1 cellular context compared by ENCODE assay signal in the genomic region with DNA sequence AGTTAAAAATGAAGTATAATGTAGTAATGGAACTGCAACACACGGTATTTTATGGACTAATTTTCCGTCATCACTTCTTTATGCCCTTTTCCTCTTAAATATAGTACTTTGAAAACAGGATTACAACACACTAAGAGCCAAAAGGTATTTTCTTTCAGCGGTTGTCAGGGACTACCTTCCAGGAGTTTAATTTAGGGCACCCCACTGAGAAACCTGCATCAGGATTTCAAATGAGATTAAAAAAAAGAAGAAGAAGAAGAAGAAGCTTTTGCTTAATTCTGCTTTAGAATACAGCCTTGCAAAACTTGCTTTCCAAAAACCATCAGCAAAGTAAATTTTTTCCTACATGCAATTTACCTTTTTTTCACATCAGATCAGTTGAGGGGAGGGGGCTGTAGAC.
TF ChIP-seq lines count a peak whose summit lies in the region.

No MANE protein-coding gene starts in this region.

TF ChIP-seq in WTC11, 78 proteins besides CTCF, POLR2A, EP300 and RAD21 (continued from another document):
- TF ChIP-seq, protein P1, sequence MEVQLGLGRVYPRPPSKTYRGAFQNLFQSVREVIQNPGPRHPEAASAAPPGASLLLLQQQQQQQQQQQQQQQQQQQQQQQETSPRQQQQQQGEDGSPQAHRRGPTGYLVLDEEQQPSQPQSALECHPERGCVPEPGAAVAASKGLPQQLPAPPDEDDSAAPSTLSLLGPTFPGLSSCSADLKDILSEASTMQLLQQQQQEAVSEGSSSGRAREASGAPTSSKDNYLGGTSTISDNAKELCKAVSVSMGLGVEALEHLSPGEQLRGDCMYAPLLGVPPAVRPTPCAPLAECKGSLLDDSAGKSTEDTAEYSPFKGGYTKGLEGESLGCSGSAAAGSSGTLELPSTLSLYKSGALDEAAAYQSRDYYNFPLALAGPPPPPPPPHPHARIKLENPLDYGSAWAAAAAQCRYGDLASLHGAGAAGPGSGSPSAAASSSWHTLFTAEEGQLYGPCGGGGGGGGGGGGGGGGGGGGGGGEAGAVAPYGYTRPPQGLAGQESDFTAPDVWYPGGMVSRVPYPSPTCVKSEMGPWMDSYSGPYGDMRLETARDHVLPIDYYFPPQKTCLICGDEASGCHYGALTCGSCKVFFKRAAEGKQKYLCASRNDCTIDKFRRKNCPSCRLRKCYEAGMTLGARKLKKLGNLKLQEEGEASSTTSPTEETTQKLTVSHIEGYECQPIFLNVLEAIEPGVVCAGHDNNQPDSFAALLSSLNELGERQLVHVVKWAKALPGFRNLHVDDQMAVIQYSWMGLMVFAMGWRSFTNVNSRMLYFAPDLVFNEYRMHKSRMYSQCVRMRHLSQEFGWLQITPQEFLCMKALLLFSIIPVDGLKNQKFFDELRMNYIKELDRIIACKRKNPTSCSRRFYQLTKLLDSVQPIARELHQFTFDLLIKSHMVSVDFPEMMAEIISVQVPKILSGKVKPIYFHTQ (CRISPR knock-in tag; IDR thresholded peaks at IDR 0.05): no peak
- TF ChIP-seq, protein P2, sequence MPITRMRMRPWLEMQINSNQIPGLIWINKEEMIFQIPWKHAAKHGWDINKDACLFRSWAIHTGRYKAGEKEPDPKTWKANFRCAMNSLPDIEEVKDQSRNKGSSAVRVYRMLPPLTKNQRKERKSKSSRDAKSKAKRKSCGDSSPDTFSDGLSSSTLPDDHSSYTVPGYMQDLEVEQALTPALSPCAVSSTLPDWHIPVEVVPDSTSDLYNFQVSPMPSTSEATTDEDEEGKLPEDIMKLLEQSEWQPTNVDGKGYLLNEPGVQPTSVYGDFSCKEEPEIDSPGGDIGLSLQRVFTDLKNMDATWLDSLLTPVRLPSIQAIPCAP (CRISPR knock-in tag; IDR thresholded peaks at IDR 0.05): no peak
- TF ChIP-seq NR1H2 (CRISPR knock-in tag; IDR thresholded peaks at IDR 0.05): no peak
- TF ChIP-seq ZNF263 (CRISPR knock-in tag; IDR thresholded peaks at IDR 0.05; ENCODE audit: low read depth): no peak
- no peak for TF ChIP-seq NR3C1 (CRISPR knock-in tag; conservative IDR thresholded peaks at IDR 0.05; ENCODE audit: low read depth)
- TF ChIP-seq, protein P3, sequence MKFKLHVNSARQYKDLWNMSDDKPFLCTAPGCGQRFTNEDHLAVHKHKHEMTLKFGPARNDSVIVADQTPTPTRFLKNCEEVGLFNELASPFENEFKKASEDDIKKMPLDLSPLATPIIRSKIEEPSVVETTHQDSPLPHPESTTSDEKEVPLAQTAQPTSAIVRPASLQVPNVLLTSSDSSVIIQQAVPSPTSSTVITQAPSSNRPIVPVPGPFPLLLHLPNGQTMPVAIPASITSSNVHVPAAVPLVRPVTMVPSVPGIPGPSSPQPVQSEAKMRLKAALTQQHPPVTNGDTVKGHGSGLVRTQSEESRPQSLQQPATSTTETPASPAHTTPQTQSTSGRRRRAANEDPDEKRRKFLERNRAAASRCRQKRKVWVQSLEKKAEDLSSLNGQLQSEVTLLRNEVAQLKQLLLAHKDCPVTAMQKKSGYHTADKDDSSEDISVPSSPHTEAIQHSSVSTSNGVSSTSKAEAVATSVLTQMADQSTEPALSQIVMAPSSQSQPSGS (CRISPR knock-in tag; IDR thresholded peaks at IDR 0.05; ENCODE audit: borderline replicate concordance, low read depth): no peak
- no peak for TF ChIP-seq SMAD4 (CRISPR knock-in tag; IDR thresholded peaks at IDR 0.05)
- TF ChIP-seq, protein P4, sequence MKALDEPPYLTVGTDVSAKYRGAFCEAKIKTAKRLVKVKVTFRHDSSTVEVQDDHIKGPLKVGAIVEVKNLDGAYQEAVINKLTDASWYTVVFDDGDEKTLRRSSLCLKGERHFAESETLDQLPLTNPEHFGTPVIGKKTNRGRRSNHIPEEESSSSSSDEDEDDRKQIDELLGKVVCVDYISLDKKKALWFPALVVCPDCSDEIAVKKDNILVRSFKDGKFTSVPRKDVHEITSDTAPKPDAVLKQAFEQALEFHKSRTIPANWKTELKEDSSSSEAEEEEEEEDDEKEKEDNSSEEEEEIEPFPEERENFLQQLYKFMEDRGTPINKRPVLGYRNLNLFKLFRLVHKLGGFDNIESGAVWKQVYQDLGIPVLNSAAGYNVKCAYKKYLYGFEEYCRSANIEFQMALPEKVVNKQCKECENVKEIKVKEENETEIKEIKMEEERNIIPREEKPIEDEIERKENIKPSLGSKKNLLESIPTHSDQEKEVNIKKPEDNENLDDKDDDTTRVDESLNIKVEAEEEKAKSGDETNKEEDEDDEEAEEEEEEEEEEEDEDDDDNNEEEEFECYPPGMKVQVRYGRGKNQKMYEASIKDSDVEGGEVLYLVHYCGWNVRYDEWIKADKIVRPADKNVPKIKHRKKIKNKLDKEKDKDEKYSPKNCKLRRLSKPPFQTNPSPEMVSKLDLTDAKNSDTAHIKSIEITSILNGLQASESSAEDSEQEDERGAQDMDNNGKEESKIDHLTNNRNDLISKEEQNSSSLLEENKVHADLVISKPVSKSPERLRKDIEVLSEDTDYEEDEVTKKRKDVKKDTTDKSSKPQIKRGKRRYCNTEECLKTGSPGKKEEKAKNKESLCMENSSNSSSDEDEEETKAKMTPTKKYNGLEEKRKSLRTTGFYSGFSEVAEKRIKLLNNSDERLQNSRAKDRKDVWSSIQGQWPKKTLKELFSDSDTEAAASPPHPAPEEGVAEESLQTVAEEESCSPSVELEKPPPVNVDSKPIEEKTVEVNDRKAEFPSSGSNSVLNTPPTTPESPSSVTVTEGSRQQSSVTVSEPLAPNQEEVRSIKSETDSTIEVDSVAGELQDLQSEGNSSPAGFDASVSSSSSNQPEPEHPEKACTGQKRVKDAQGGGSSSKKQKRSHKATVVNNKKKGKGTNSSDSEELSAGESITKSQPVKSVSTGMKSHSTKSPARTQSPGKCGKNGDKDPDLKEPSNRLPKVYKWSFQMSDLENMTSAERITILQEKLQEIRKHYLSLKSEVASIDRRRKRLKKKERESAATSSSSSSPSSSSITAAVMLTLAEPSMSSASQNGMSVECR (CRISPR knock-in tag; IDR thresholded peaks at IDR 0.05; ENCODE audit: borderline replicate concordance): no peak
- TF ChIP-seq ETV6 (CRISPR knock-in tag; IDR thresholded peaks at IDR 0.05): no peak
- TF ChIP-seq SMAD3 (CRISPR knock-in tag; IDR thresholded peaks at IDR 0.05; ENCODE audit: borderline replicate concordance): no peak
- TF ChIP-seq ZNF138 (CRISPR knock-in tag; conservative IDR thresholded peaks at IDR 0.05): no peak
- TF ChIP-seq CREM (CRISPR knock-in tag; IDR thresholded peaks at IDR 0.05): no peak
- no peak for TF ChIP-seq ZNF219 (CRISPR knock-in tag; IDR thresholded peaks at IDR 0.05; ENCODE audit: borderline replicate concordance)
- TF ChIP-seq NR2C2 (CRISPR knock-in tag; IDR thresholded peaks at IDR 0.05): no peak
- TF ChIP-seq, protein P5, sequence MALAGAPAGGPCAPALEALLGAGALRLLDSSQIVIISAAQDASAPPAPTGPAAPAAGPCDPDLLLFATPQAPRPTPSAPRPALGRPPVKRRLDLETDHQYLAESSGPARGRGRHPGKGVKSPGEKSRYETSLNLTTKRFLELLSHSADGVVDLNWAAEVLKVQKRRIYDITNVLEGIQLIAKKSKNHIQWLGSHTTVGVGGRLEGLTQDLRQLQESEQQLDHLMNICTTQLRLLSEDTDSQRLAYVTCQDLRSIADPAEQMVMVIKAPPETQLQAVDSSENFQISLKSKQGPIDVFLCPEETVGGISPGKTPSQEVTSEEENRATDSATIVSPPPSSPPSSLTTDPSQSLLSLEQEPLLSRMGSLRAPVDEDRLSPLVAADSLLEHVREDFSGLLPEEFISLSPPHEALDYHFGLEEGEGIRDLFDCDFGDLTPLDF (CRISPR knock-in tag; IDR thresholded peaks at IDR 0.05): no peak
